ENCODE assay signal across 11 cellular contexts in the genomic region with DNA sequence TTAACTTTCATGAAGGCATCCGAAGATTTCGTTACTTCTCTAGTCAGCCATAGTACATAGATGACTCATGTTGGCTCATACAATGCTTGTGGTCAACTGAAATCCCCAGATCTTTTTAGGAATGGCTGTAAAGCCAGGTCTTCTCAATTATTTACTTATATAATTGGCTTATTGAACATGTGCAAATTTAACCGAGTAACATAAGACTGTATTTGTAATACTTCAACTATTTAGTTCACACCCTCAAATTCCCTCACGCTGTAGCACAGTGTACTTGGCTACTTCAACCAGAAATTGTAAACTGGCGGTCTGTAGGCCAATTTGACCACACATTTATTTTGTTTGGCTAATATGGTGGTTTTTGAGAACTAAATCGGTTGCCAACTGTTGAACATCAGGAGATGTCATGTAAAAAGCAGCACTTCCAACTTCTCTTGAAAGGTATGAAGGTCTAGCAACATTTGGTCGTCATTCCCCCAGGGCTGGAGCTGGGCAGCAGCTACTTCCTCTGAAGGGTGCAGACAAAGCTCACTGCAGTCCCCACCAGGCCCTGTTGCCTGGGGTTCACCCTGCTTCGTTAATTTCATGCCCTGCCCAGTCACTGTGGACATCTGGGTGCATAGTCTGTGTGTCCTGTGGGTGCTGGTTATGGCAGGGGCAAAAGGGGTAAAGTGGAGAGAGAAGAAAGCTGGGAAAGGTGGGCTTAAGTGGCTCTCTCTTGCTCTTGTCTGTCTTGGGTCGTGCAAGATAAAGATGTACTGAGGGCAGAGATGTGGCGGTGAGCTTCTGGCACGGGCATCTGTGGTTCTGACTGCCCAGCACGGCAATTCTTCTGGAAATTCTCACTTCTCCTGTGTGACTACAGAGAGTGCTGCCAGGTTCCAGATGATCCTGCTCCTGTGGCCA. TPM values are rescaled to one million over a fixed set of nuclear protein-coding genes. Genes with fewer than 3 reads are reported as not detected.
DNase-seq lines count a peak whose midpoint lies in the region; ATAC-seq and TF ChIP-seq lines count a peak whose summit lies in the region.
"Had no signal": no experiment of that assay in that cellular context is flagged by ENCODE, and none has a peak within 500 bp of the region (broad histone marks: within the 10 kb centered on the region; RNA-seq: fewer than 3 reads in every experiment).

No MANE protein-coding gene starts in this region.

- no peak overlapping the region for H3K4me3 ChIP-seq in fibroblast of villous mesenchyme (ENCODE audit: low read depth, low read length)

- peak overlapping the region; percentile 91 for H3K27ac ChIP-seq in RWPE1
- H3K27ac ChIP-seq: parathyroid adenoma had no signal

- TF ChIP-seq CTCF in RWPE1 (conservative IDR thresholded peaks at IDR 0.05; ENCODE audit: low read depth) (no peak), fibroblast of villous mesenchyme (IDR thresholded peaks at IDR 0.05; ENCODE audit: insufficient read depth, low read depth, low read length) (no peak)

- DNase-seq in 8988T (peak; percentile 75), ELR (ENCODE audit: low read depth) (peak; percentile 95), RWPE1 (ENCODE audit: low spot score) (peak; percentile 91), fibroblast of villous mesenchyme (ENCODE audit: low read depth) (peak; percentile 88), NCI-H2029 treated with DMSO at 0.1 percent for 48 hours (lab: John Stamatoyannopoulos, UW) (no peak)
- DNase-seq in central memory CD4-positive, alpha-beta T cell: no peak
- DNase-seq: activated B cell treated with CpG ODN at 0.5 μM for 24 hours; NK-92 treated with Interleukin-12 subunit alpha and Interleukin-12 subunit beta, amount 100 ng/mL, for 24 hours had no signal

- CTCF ChIA-PET in RWPE1 (lab: Yijun Ruan, JAX): interaction anchor here (1.6 to 2.1 kb wide), 2 partner anchors 270 to 384 kb away, joined by 3 to 13 read pairs; no protein-coding TSS in a partner anchor

- ATAC-seq in HG02642 (IDR thresholded peaks at IDR 0.05; ENCODE audit: poor library complexity, unreplicated experiment): no peak
- ATAC-seq in HG02571 (IDR thresholded peaks at IDR 0.05; ENCODE audit: unreplicated experiment): no peak

- POLR2A ChIA-PET in RWPE1 (lab: Yijun Ruan, JAX; ENCODE audit: low non-redundant PET): no interaction called here

RNA-seq across cellular contexts. Expression of a gene that starts 3.2 kb away (rescaled TPM):
- total RNA-seq in fibroblast of villous mesenchyme: 11.9 and 13.4 TPM in 2 replicates

Comparison
In these comparisons a context has a peak if more than half of its experiments do, and no peak if none do; other contexts are left out.
1. DNase-seq: peak in 8988T (single experiment), ELR (single experiment), RWPE1 (single experiment) and fibroblast of villous mesenchyme (single experiment); none in central memory CD4-positive, alpha-beta T cell (single experiment) and NCI-H2029 treated with DMSO at 0.1 percent for 48 hours (single experiment).